ENCODE assay signal across 8 cellular contexts in genomic region chr11:17388609-17389204, GRCh38. TPM values are rescaled to one million over a fixed set of nuclear protein-coding genes. Genes with fewer than 3 reads are reported as not detected.
DNase-seq lines count a peak whose midpoint lies in the region; ATAC-seq and TF ChIP-seq lines count a peak whose summit lies in the region.

Gene KCNJ11, minus strand, starts transcription at chr11:17388659. Its CDS starts 568 bp downstream, at chr11:17388091.

- intact Hi-C loops in activated T-helper 1 cell treated with anti-CD3 and anti-CD28 coated beads, Interleukin-12 subunit alpha, Interleukin-12 subunit beta, Interleukin-2, Interleukin-4 antibody, amounts not matched to agents 30 ng/mL and 10 ng/mL and 1 ng/mL, durations not matched to agents 14 hours and 24 hours and 36 hours (cut with micrococcal nuclease), result loop anchor here (1.0 to 5.0 kb wide), 4 partner anchors 35 to 624 kb away; partner anchors contain the start of genes RPS13 and SERGEF

- H3K4me3 ChIP-seq in iPS DF 6.9 (ENCODE audit: low read length) (peak within 1 kb of the TSS; percentile 80; the same call in 1 of the 2 replicates), smooth muscle cell (peak within 1 kb of the TSS; percentile 53)

- no peak for TF ChIP-seq CTCF in C4-2B (conservative IDR thresholded peaks at IDR 0.05)
- no peak for TF ChIP-seq CTCF in smooth muscle cell (IDR thresholded peaks at IDR 0.05; ENCODE audit: borderline replicate concordance, insufficient read depth, poor library complexity, severe bottlenecking)

- WGBS in iPS DF 6.9 (ENCODE audit: insufficient coverage, insufficient read length), result no CpG with 5 or more reads among the region's 53 CpGs
- 7% methylated on average over 25 of the region's 53 CpGs for WGBS in smooth muscle cell (ENCODE audit: low lambda C conversion rate)

- ATAC-seq in GM19395 (IDR thresholded peaks at IDR 0.05; ENCODE audit: unreplicated experiment), result peak; percentile 47
- peak; percentile 35 for ATAC-seq in HG03520 (IDR thresholded peaks at IDR 0.05; ENCODE audit: unreplicated experiment)

- H3K27me3 ChIP-seq in iPS DF 6.9 (ENCODE audit: control insufficient read depth, insufficient read depth, low read length) (no peaks in the 10 kb centered on the region), smooth muscle cell (ENCODE audit: low read depth) (peaks cover 38% of the 10 kb centered on the region)

- H3K4me3 Mint-ChIP-seq in activated T-helper 1 cell treated with anti-CD3 and anti-CD28 coated beads, Interleukin-12 subunit alpha, Interleukin-12 subunit beta, Interleukin-2, Interleukin-4 antibody, amounts not matched to agents 30 ng/mL and 10 ng/mL and 1 ng/mL, durations not matched to agents 14 hours and 24 hours and 36 hours, result peak within 1 kb of the TSS; percentile 78

- no peaks in the 10 kb centered on the region for H3K79me2 ChIP-seq in smooth muscle cell (ENCODE audit: low read depth)

- H3K36me3 Mint-ChIP-seq in activated T-helper 1 cell treated with anti-CD3 and anti-CD28 coated beads, Interleukin-12 subunit alpha, Interleukin-12 subunit beta, Interleukin-2, Interleukin-4 antibody, amounts not matched to agents 30 ng/mL and 10 ng/mL and 1 ng/mL, durations not matched to agents 14 hours and 24 hours and 36 hours (ENCODE audit: low read depth), result no peaks in the 10 kb centered on the region

- no peaks in the 10 kb centered on the region for H4K20me1 ChIP-seq in smooth muscle cell (ENCODE audit: low read depth)

- 0 out of 2 replicates have a peak, but pooled peaks cover 1% of the 10 kb centered on the region for H3K4me1 ChIP-seq in iPS DF 6.9 (ENCODE audit: control insufficient read depth, insufficient read depth, low read length)
- H3K4me1 ChIP-seq in smooth muscle cell (ENCODE audit: low read depth), result no peaks in the 10 kb centered on the region

- H3K36me3 ChIP-seq in iPS DF 6.9 (ENCODE audit: control insufficient read depth, insufficient read depth, low read length) (no peaks in the 10 kb centered on the region; the same call in none of the 2 replicates), smooth muscle cell (ENCODE audit: low read depth) (no peaks in the 10 kb centered on the region)

- peak within 1 kb of the TSS; percentile 81 for H3K4me2 ChIP-seq in smooth muscle cell

- no peaks in the 10 kb centered on the region for H3F3A ChIP-seq in smooth muscle cell (ENCODE audit: low read depth)

- no peaks in the 10 kb centered on the region for H3K9me3 Mint-ChIP-seq in activated T-helper 1 cell treated with anti-CD3 and anti-CD28 coated beads, Interleukin-12 subunit alpha, Interleukin-12 subunit beta, Interleukin-2, Interleukin-4 antibody, amounts not matched to agents 30 ng/mL and 10 ng/mL and 1 ng/mL, durations not matched to agents 14 hours and 24 hours and 36 hours

- H3K4me1 Mint-ChIP-seq in activated T-helper 1 cell treated with anti-CD3 and anti-CD28 coated beads, Interleukin-12 subunit alpha, Interleukin-12 subunit beta, Interleukin-2, Interleukin-4 antibody, amounts not matched to agents 30 ng/mL and 10 ng/mL and 1 ng/mL, durations not matched to agents 14 hours and 24 hours and 36 hours (ENCODE audit: low read depth), result no peaks in the 10 kb centered on the region

- H3K9ac ChIP-seq in smooth muscle cell (ENCODE audit: low read depth), result no peak within 1 kb of the TSS

- H3K27me3 Mint-ChIP-seq in activated T-helper 1 cell treated with anti-CD3 and anti-CD28 coated beads, Interleukin-12 subunit alpha, Interleukin-12 subunit beta, Interleukin-2, Interleukin-4 antibody, amounts not matched to agents 30 ng/mL and 10 ng/mL and 1 ng/mL, durations not matched to agents 14 hours and 24 hours and 36 hours (ENCODE audit: insufficient read depth), result peaks cover 24% of the 10 kb centered on the region

- H3K27ac Mint-ChIP-seq in activated T-helper 1 cell treated with anti-CD3 and anti-CD28 coated beads, Interleukin-12 subunit alpha, Interleukin-12 subunit beta, Interleukin-2, Interleukin-4 antibody, amounts not matched to agents 30 ng/mL and 10 ng/mL and 1 ng/mL, durations not matched to agents 14 hours and 24 hours and 36 hours, result peak within 1 kb of the TSS; percentile 71

- H3K9me3 ChIP-seq in iPS DF 6.9 (ENCODE audit: control insufficient read depth, insufficient read depth, low read length) (no peaks in the 10 kb centered on the region), smooth muscle cell (replicated peaks; ENCODE audit: low read depth) (no peaks in the 10 kb centered on the region)

- no peak within 1 kb of the TSS for H2AFZ ChIP-seq in smooth muscle cell (ENCODE audit: low read depth)

- no peak for DNase-seq in activated T-helper 1 cell treated with anti-CD3 and anti-CD28 coated beads, Interleukin-12 subunit alpha, Interleukin-12 subunit beta, Interleukin-2, Interleukin-4 antibody, amounts not matched to agents 30 ng/mL and 10 ng/mL and 1 ng/mL, durations not matched to agents 14 hours and 24 hours and 36 hours (ENCODE audit: low spot score)
- DNase-seq in iPS DF 6.9 (ENCODE audit: low read depth, low spot score) (no peak), smooth muscle cell (lab: John Stamatoyannopoulos, UW; ENCODE audit: unreplicated experiment) (no peak), NCI-H524 treated with DMSO at 0.1 percent for 48 hours (lab: John Stamatoyannopoulos, UW) (no peak), globus pallidus (ENCODE audit: low spot score) (no peak)

- H3K27ac ChIP-seq in C4-2B (peak within 1 kb of the TSS; percentile 64), iPS DF 6.9 (ENCODE audit: low read length) (no peak within 1 kb of the TSS), smooth muscle cell (ENCODE audit: low read depth) (no peak within 1 kb of the TSS)

RNA-seq across cellular contexts. Expression of gene KCNJ11, which starts in this region (rescaled TPM):
- 1.4 and 1.6 TPM in 2 replicates for total RNA-seq in activated T-helper 1 cell treated with anti-CD3 and anti-CD28 coated beads, Interleukin-12 subunit alpha, Interleukin-12 subunit beta, Interleukin-2, Interleukin-4 antibody, amounts not matched to agents 30 ng/mL and 10 ng/mL and 1 ng/mL, durations not matched to agents 14 hours and 24 hours and 36 hours
- 0.22 TPM in 1 of 2 replicates, not detected in the other for total RNA-seq in smooth muscle cell
- not detected in 2 replicates for polyA plus RNA-seq in smooth muscle cell
